1 cellular context compared by ENCODE assay signal in the genomic region with DNA sequence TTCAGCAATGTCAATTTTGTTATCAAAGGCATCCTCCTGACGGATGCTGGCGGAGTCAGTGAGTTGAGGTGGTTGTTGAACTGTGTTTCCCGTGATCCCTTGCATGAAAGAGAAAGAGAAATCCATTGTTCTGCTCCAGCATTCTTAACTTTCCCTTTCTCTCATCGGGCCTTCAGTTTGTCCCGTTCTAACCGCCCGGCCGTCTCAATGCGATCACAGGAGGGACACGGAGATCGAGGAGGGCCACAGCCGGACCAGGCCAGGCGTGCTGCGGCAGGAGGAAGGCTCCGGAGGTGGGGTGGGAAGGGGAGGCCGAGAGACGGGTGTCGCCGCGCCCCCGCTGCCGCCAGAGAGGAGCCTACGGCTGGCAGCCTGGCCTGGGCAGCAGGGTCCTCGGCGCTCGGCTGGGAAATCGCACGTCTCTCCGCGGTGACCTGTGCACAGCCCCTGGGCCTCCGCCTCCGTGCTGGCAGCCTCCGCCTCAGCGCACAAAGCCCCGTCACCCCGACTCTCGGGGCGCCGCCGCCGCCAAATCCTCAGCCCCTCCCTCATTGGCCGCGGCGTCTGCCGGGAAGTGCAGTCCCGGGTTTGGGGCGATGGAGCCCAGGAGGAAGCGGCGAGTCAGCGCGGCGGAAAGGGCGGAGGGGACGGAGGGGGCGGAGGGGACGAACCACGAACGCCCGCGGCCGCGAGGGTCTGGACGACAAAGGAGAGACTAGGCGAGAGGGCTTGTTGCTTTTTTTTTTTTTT.
TF ChIP-seq lines count a peak whose summit lies in the region.

No MANE protein-coding gene starts in this region.

TF ChIP-seq in HEK293, 187 proteins besides CTCF, POLR2A, EP300 and RAD21 (continued from another document):
- TF ChIP-seq PRDM10 (tag by site-specific recombination; IDR thresholded peaks at IDR 0.05), result peak; percentile 46; the same call in 1 of the 2 replicates
- no peak for TF ChIP-seq ZNF623 (tag by site-specific recombination; IDR thresholded peaks at IDR 0.05)
- no peak for TF ChIP-seq SCRT1 (tag by site-specific recombination; IDR thresholded peaks at IDR 0.05; ENCODE audit: borderline replicate concordance)
- TF ChIP-seq, protein P1, sequence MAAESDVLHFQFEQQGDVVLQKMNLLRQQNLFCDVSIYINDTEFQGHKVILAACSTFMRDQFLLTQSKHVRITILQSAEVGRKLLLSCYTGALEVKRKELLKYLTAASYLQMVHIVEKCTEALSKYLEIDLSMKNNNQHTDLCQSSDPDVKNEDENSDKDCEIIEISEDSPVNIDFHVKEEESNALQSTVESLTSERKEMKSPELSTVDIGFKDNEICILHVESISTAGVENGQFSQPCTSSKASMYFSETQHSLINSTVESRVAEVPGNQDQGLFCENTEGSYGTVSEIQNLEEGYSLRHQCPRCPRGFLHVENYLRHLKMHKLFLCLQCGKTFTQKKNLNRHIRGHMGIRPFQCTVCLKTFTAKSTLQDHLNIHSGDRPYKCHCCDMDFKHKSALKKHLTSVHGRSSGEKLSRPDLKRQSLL (tag by site-specific recombination; IDR thresholded peaks at IDR 0.05), result peak; percentile 80
- peak; percentile 31; the same call in 1 of the 2 replicates for TF ChIP-seq ZNF76 (tag by site-specific recombination; IDR thresholded peaks at IDR 0.05; ENCODE audit: borderline replicate concordance, low read depth)
- 0 out of 2 replicates have a peak, but pooled peaks have one; percentile 17 for TF ChIP-seq ZNF596 (tag by site-specific recombination; IDR thresholded peaks at IDR 0.05)
- TF ChIP-seq ZBTB17 (tag by site-specific recombination; IDR thresholded peaks at IDR 0.05), result 0 out of 2 replicates have a peak, but pooled peaks have one; percentile 12
- TF ChIP-seq, protein P2, sequence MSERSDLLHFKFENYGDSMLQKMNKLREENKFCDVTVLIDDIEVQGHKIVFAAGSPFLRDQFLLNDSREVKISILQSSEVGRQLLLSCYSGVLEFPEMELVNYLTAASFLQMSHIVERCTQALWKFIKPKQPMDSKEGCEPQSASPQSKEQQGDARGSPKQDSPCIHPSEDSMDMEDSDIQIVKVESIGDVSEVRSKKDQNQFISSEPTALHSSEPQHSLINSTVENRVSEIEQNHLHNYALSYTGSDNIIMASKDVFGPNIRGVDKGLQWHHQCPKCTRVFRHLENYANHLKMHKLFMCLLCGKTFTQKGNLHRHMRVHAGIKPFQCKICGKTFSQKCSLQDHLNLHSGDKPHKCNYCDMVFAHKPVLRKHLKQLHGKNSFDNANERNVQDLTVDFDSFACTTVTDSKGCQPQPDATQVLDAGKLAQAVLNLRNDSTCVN (tag by site-specific recombination; optimal IDR thresholded peaks at IDR 0.05), result peak; percentile 28
- peak; percentile 67 for TF ChIP-seq ZNF335 (tag by site-specific recombination; conservative IDR thresholded peaks at IDR 0.05)
- TF ChIP-seq, protein P3, sequence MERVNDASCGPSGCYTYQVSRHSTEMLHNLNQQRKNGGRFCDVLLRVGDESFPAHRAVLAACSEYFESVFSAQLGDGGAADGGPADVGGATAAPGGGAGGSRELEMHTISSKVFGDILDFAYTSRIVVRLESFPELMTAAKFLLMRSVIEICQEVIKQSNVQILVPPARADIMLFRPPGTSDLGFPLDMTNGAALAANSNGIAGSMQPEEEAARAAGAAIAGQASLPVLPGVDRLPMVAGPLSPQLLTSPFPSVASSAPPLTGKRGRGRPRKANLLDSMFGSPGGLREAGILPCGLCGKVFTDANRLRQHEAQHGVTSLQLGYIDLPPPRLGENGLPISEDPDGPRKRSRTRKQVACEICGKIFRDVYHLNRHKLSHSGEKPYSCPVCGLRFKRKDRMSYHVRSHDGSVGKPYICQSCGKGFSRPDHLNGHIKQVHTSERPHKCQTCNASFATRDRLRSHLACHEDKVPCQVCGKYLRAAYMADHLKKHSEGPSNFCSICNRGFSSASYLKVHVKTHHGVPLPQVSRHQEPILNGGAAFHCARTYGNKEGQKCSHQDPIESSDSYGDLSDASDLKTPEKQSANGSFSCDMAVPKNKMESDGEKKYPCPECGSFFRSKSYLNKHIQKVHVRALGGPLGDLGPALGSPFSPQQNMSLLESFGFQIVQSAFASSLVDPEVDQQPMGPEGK (tag by site-specific recombination; IDR thresholded peaks at IDR 0.05), result peak; percentile 46
- no peak for TF ChIP-seq OSR2 (tag by site-specific recombination; IDR thresholded peaks at IDR 0.05)
- TF ChIP-seq ZNF555 (tag by site-specific recombination; conservative IDR thresholded peaks at IDR 0.05), result no peak
- TF ChIP-seq ZBTB20 (tag by site-specific recombination; IDR thresholded peaks at IDR 0.05), result peak; percentile 63; the same call in 1 of the 2 replicates
- TF ChIP-seq ZBTB7A (tag by site-specific recombination; IDR thresholded peaks at IDR 0.05; ENCODE audit: low read depth), result no peak
- no peak for TF ChIP-seq KLF10 (tag by site-specific recombination; IDR thresholded peaks at IDR 0.05)
- TF ChIP-seq SP2 (tag by site-specific recombination; IDR thresholded peaks at IDR 0.05), result 0 out of 2 replicates have a peak, but pooled peaks have one; percentile 17
